ENCODE assay signal across 6 cellular contexts in genomic region chr9:3733527-3734262, GRCh38.
A peak's percentile ranks its signal among the peaks of the same experiment; 100 is the strongest.
DNase-seq lines count a peak whose midpoint lies in the region; ATAC-seq and TF ChIP-seq lines count a peak whose summit lies in the region.
"Not testable (repeated sequence)": the region's sequence is repeated elsewhere in the genome, so short reads cannot be mapped to it uniquely, and the experiment has no call there.

No MANE protein-coding gene starts in this region.

- peaks cover 53% of the 10 kb centered on the region for H3K4me1 Mint-ChIP-seq in activated T-helper 2 cell treated with anti-CD3 and anti-CD28 coated beads, Interferon-gamma antibody, Interleukin-2, Interleukin-4, amounts not matched to agents 10 μg/mL and 5 μg/mL and 100 μg/mL, durations not matched to agents 14 hours and 24 hours and 36 hours (ENCODE audit: low read depth)
- peaks cover 37% of the 10 kb centered on the region for H3K4me1 Mint-ChIP-seq in neural progenitor cell

- intact Hi-C loops in PC-3 (cut with micrococcal nuclease) (loop anchor here (2.0 to 10.0 kb wide), 5 partner anchors 141 to 641 kb away; partner anchors contain the start of gene RFX3), left ventricle myocardium superior (cut with micrococcal nuclease) (loop anchor here (5.0 kb wide), 1 partner anchor 604 kb away; no protein-coding TSS in a partner anchor)
- intact Hi-C loops in activated T-helper 2 cell treated with anti-CD3 and anti-CD28 coated beads, Interferon-gamma antibody, Interleukin-2, Interleukin-4, amounts not matched to agents 10 μg/mL and 5 μg/mL and 100 μg/mL, durations not matched to agents 14 hours and 24 hours and 36 hours (cut with micrococcal nuclease), result loop anchor here (2.0 to 5.0 kb wide), 6 partner anchors 13 to 369 kb away; no protein-coding TSS in a partner anchor

- not testable (repeated sequence) for H3F3A ChIP-seq in PC-3 (ENCODE audit: low read length, unreplicated experiment); neural progenitor cell (ENCODE audit: low read depth)

- ATAC-seq in PC-3, result not testable (repeated sequence)
- ATAC-seq in left ventricle myocardium superior, result peak; percentile 42

- H3K4me2 ChIP-seq in BLaER1 treated with 17β-estradiol and CSF1 and Interleukin-3, amounts not matched to agents 10 nM and 100 nM, result peak overlapping the region in 9 of 11 experiments; percentile 10 to 63 (median 47); a peak in 14 of 22 replicates
- not testable (repeated sequence) for H3K4me2 ChIP-seq in PC-3 (ENCODE audit: low read length); neural progenitor cell

- not testable (repeated sequence) for H3K4me3 ChIP-seq in BLaER1 treated with 17β-estradiol and CSF1 and Interleukin-3, amounts not matched to agents 10 nM and 100 nM; PC-3 (ENCODE audit: low read length); neural progenitor cell; subcutaneous abdominal adipose tissue (ENCODE audit: low read depth in 1 of 5, low read length in 5 of 5)

- H3K27me3 ChIP-seq in BLaER1 treated with 17β-estradiol and CSF1 and Interleukin-3, amounts not matched to agents 10 nM and 100 nM; PC-3 (ENCODE audit: low read length); neural progenitor cell; subcutaneous abdominal adipose tissue (ENCODE audit: control insufficient read depth in 5 of 5, insufficient read depth in 4 of 5, low read length in 5 of 5): not testable (repeated sequence)

- not testable (repeated sequence) for DNase-seq in PC-3; activated T-helper 2 cell treated with anti-CD3 and anti-CD28 coated beads, Interferon-gamma antibody, Interleukin-2, Interleukin-4, amounts not matched to agents 10 μg/mL and 5 μg/mL and 100 μg/mL, durations not matched to agents 14 hours and 24 hours and 36 hours (ENCODE audit: low spot score); neural progenitor cell (ENCODE audit: low spot score)
- peak; percentile 41 for DNase-seq in left ventricle myocardium superior

- H2AFZ ChIP-seq in PC-3 (ENCODE audit: low read length); neural progenitor cell (replicated peaks): not testable (repeated sequence)

- H3K4me1 ChIP-seq in BLaER1 treated with 17β-estradiol and CSF1 and Interleukin-3, amounts not matched to agents 10 nM and 100 nM, result peaks cover 8 to 29% (median 20%) of the 10 kb centered on the region in 10 experiments; a peak in 17 of 20 replicates
- H3K4me1 ChIP-seq in PC-3 (ENCODE audit: insufficient read depth, low read length), result peaks cover 29% of the 10 kb centered on the region
- peaks cover 16% of the 10 kb centered on the region for H3K4me1 ChIP-seq in neural progenitor cell
- peaks cover 0 to 14% (median 4%) of the 10 kb centered on the region in 5 donors for H3K4me1 ChIP-seq in subcutaneous abdominal adipose tissue (ENCODE audit: control insufficient read depth in 5 of 5, insufficient read depth in 5 of 5, low read length in 5 of 5)

- H3K27me3 Mint-ChIP-seq in activated T-helper 2 cell treated with anti-CD3 and anti-CD28 coated beads, Interferon-gamma antibody, Interleukin-2, Interleukin-4, amounts not matched to agents 10 μg/mL and 5 μg/mL and 100 μg/mL, durations not matched to agents 14 hours and 24 hours and 36 hours (ENCODE audit: low read depth); neural progenitor cell (ENCODE audit: insufficient read depth, low read depth): not testable (repeated sequence)

- H3K27ac ChIP-seq in BLaER1 treated with 17β-estradiol and CSF1 and Interleukin-3, amounts not matched to agents 10 nM and 100 nM, result peak overlapping the region in 8 of 11 experiments; percentile 31 to 57 (median 44); a peak in 14 of 22 replicates
- H3K27ac ChIP-seq in PC-3 (ENCODE audit: low read length), result peak overlapping the region; percentile 90
- peak overlapping the region; percentile 13 for H3K27ac ChIP-seq in neural progenitor cell
- H3K27ac ChIP-seq in subcutaneous abdominal adipose tissue (ENCODE audit: low read depth, low read length), result peak overlapping the region; percentile 27

- not testable (repeated sequence) for H3K9me2 ChIP-seq in PC-3 (replicated peaks; ENCODE audit: low read length)

- BruUV-seq in PC-3 (replicated peaks; lab: Mats Ljungman, UMichigan), result not testable (repeated sequence)

- H3K9me3 Mint-ChIP-seq in activated T-helper 2 cell treated with anti-CD3 and anti-CD28 coated beads, Interferon-gamma antibody, Interleukin-2, Interleukin-4, amounts not matched to agents 10 μg/mL and 5 μg/mL and 100 μg/mL, durations not matched to agents 14 hours and 24 hours and 36 hours, result not testable (repeated sequence)
- H3K9me3 Mint-ChIP-seq in neural progenitor cell, result peaks cover 13% of the 10 kb centered on the region

- H3K4me3 Mint-ChIP-seq in activated T-helper 2 cell treated with anti-CD3 and anti-CD28 coated beads, Interferon-gamma antibody, Interleukin-2, Interleukin-4, amounts not matched to agents 10 μg/mL and 5 μg/mL and 100 μg/mL, durations not matched to agents 14 hours and 24 hours and 36 hours (ENCODE audit: low read depth); neural progenitor cell: not testable (repeated sequence)

- not testable (repeated sequence) for H4K20me1 ChIP-seq in BLaER1 treated with 17β-estradiol and CSF1 and Interleukin-3, amounts not matched to agents 10 nM and 100 nM; PC-3 (ENCODE audit: low read length); neural progenitor cell (ENCODE audit: low read depth)

- CTCF ChIA-PET in PC-3 (lab: Charles Lee), result interaction anchor here (0.6 kb wide), 1 partner anchor 384 kb away, joined by 9 read pairs; no protein-coding TSS in a partner anchor

- peak overlapping the region; percentile 58 for H3K27ac Mint-ChIP-seq in activated T-helper 2 cell treated with anti-CD3 and anti-CD28 coated beads, Interferon-gamma antibody, Interleukin-2, Interleukin-4, amounts not matched to agents 10 μg/mL and 5 μg/mL and 100 μg/mL, durations not matched to agents 14 hours and 24 hours and 36 hours
- H3K27ac Mint-ChIP-seq in neural progenitor cell, result peak overlapping the region; percentile 81

- H3K36me3 Mint-ChIP-seq in activated T-helper 2 cell treated with anti-CD3 and anti-CD28 coated beads, Interferon-gamma antibody, Interleukin-2, Interleukin-4, amounts not matched to agents 10 μg/mL and 5 μg/mL and 100 μg/mL, durations not matched to agents 14 hours and 24 hours and 36 hours (ENCODE audit: low read depth); neural progenitor cell: not testable (repeated sequence)

- not testable (repeated sequence) for H3K36me3 ChIP-seq in BLaER1 treated with 17β-estradiol and CSF1 and Interleukin-3, amounts not matched to agents 10 nM and 100 nM; PC-3 (ENCODE audit: low read depth, low read length); neural progenitor cell; subcutaneous abdominal adipose tissue (ENCODE audit: control insufficient read depth in 5 of 5, insufficient read depth in 5 of 5, low read length in 5 of 5)

- H3K79me2 ChIP-seq in PC-3 (ENCODE audit: low read length); neural progenitor cell (ENCODE audit: low read depth): not testable (repeated sequence)

- POLR2A ChIA-PET in PC-3 (lab: Charles Lee; ENCODE audit: unreplicated experiment), result not testable (repeated sequence)

- H3K9me3 ChIP-seq in BLaER1 treated with 17β-estradiol and CSF1 and Interleukin-3, amounts not matched to agents 10 nM and 100 nM (replicated peaks in 1 of 11), result peaks cover 0 to 18% (median 12%) of the 10 kb centered on the region in 11 experiments; a peak in 14 of 22 replicates
- not testable (repeated sequence) for H3K9me3 ChIP-seq in PC-3 (ENCODE audit: low read length); neural progenitor cell (ENCODE audit: low read depth); subcutaneous abdominal adipose tissue (ENCODE audit: control insufficient read depth in 5 of 5, low read length in 5 of 5)

- not testable (repeated sequence) for TF ChIP-seq CTCF in PC-3 (conservative IDR thresholded peaks at IDR 0.05; ENCODE audit: low read depth, low read length); neural progenitor cell (IDR thresholded peaks at IDR 0.05)

- peak overlapping the region in 1 of 11 experiments; percentile 40; a peak in 1 of 22 replicates for H3K9ac ChIP-seq in BLaER1 treated with 17β-estradiol and CSF1 and Interleukin-3, amounts not matched to agents 10 nM and 100 nM
- H3K9ac ChIP-seq in PC-3 (ENCODE audit: low read length), result peak overlapping the region; percentile 84
- H3K9ac ChIP-seq in neural progenitor cell; subcutaneous abdominal adipose tissue (ENCODE audit: low read length in 5 of 5): not testable (repeated sequence)

Comparison
In these comparisons a context has a peak if more than half of its experiments do, and no peak if none do; other contexts are left out.
1. H3K27ac ChIP-seq: peak in every context shown above with its lines; median percentile 90 in PC-3; 44 in BLaER1 treated with 17β-estradiol and CSF1 and Interleukin-3, amounts not matched to agents 10 nM and 100 nM; 27 in subcutaneous abdominal adipose tissue; 13 in neural progenitor cell.